ENCODE assay signal across 2 cellular contexts in the genomic region with DNA sequence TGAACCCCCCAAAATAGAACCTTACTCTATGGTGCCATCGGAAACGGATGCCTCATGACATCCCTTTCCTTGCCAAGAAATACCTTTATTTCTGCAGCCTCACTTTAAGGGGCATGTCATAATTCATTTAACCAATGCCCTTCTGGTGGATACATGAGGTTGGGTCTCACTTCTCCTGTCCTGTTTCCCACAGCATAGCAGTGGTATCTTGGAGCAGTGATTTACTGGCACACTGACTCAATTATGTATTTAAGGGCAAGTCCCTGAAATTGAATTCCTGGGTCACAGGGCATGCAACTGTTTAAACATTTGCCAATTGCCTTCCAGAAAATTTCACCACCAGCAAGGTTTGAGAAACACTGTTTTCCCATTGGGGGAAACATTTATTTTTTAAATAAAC.
TF ChIP-seq lines count a peak whose summit lies in the region.

No MANE protein-coding gene starts in this region.

TF ChIP-seq in GM23338, 12 proteins besides CTCF, POLR2A, EP300 and RAD21 (continued from another document):
- TF ChIP-seq REST (IDR thresholded peaks at IDR 0.05; ENCODE audit: unreplicated experiment): no peak
- no peak for TF ChIP-seq EZH2 (IDR thresholded peaks at IDR 0.05; ENCODE audit: low read depth, unreplicated experiment)
- TF ChIP-seq STAT1 (IDR thresholded peaks at IDR 0.05; ENCODE audit: unreplicated experiment): no peak
- TF ChIP-seq, protein P1, sequence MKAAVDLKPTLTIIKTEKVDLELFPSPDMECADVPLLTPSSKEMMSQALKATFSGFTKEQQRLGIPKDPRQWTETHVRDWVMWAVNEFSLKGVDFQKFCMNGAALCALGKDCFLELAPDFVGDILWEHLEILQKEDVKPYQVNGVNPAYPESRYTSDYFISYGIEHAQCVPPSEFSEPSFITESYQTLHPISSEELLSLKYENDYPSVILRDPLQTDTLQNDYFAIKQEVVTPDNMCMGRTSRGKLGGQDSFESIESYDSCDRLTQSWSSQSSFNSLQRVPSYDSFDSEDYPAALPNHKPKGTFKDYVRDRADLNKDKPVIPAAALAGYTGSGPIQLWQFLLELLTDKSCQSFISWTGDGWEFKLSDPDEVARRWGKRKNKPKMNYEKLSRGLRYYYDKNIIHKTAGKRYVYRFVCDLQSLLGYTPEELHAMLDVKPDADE (IDR thresholded peaks at IDR 0.05): no peak
- no peak for TF ChIP-seq NANOG (IDR thresholded peaks at IDR 0.05; ENCODE audit: borderline replicate concordance)
- no peak for TF ChIP-seq ZNF114 (CRISPR knock-in tag; IDR thresholded peaks at IDR 0.05)
- TF ChIP-seq ZNF462 (CRISPR knock-in tag; IDR thresholded peaks at IDR 0.05): no peak
TF ChIP-seq in GM23338: peak in this region for 0.

TF ChIP-seq in liver, 16 proteins besides CTCF, POLR2A, EP300 and RAD21 (continued from another document):
- TF ChIP-seq YY1 (IDR thresholded peaks at IDR 0.05) (no peak), NR2F2 (IDR thresholded peaks at IDR 0.05) (no peak), HNF4G (IDR thresholded peaks at IDR 0.05) (peak; percentile 40), FOXA1 (IDR thresholded peaks at IDR 0.05) (no peak), ATF3 (IDR thresholded peaks at IDR 0.05) (peak; percentile 21), EGR1 (IDR thresholded peaks at IDR 0.05; ENCODE audit: low read depth in 2 of 2) (peak in 1 of 2 donors; percentile 65), HNF4A (conservative IDR thresholded peaks at IDR 0.05) (peak; percentile 78 to 82), SP1 (IDR thresholded peaks at IDR 0.05) (peak; percentile 68), GABPA (IDR thresholded peaks at IDR 0.05 in 1 of 2, conservative IDR thresholded peaks at IDR 0.05 in 1 of 2) (no peak), RXRA (IDR thresholded peaks at IDR 0.05) (peak in 1 of 2 donors; percentile 48)
- TF ChIP-seq, protein P2, sequence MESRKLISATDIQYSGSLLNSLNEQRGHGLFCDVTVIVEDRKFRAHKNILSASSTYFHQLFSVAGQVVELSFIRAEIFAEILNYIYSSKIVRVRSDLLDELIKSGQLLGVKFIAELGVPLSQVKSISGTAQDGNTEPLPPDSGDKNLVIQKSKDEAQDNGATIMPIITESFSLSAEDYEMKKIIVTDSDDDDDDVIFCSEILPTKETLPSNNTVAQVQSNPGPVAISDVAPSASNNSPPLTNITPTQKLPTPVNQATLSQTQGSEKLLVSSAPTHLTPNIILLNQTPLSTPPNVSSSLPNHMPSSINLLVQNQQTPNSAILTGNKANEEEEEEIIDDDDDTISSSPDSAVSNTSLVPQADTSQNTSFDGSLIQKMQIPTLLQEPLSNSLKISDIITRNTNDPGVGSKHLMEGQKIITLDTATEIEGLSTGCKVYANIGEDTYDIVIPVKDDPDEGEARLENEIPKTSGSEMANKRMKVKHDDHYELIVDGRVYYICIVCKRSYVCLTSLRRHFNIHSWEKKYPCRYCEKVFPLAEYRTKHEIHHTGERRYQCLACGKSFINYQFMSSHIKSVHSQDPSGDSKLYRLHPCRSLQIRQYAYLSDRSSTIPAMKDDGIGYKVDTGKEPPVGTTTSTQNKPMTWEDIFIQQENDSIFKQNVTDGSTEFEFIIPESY (IDR thresholded peaks at IDR 0.05): peak; percentile 43
